13 cellular contexts compared by ENCODE assay signal in genomic region chr6:104958720-104959452, GRCh38. TPM values are rescaled to one million over a fixed set of nuclear protein-coding genes. Genes with fewer than 3 reads are reported as not detected.
DNase-seq lines count a peak whose midpoint lies in the region; ATAC-seq and TF ChIP-seq lines count a peak whose summit lies in the region.
"Had no signal": no experiment of that assay in that cellular context is flagged by ENCODE, and none has a peak within 500 bp of the region (broad histone marks: within the 10 kb centered on the region; RNA-seq: fewer than 3 reads in every experiment).

No MANE protein-coding gene starts in this region.

- peaks cover 33% of the 10 kb centered on the region for H3K36me3 ChIP-seq in HUES64 (ENCODE audit: insufficient read depth, low read length)
- H3K36me3 ChIP-seq in iPS-18a (ENCODE audit: control insufficient read depth, low read depth, low read length): peaks cover 10% of the 10 kb centered on the region
- H3K36me3 ChIP-seq in transverse colon: no peaks in the 10 kb centered on the region
- H3K36me3 ChIP-seq: breast epithelium, WERI-Rb-1 had no signal

- DNase-seq in DMS 273 (lab: John Stamatoyannopoulos, UW; ENCODE audit: unreplicated experiment): peak; percentile 57
- peak; percentile 75 for DNase-seq in SKM-1 treated with dmso at 0.1 percent for 144 hours (lab: John Stamatoyannopoulos, UW; ENCODE audit: unreplicated experiment)
- no peak for DNase-seq in transverse colon
- DNase-seq in UCSD-AML1 (lab: John Stamatoyannopoulos, UW; ENCODE audit: unreplicated experiment): no peak
- DNase-seq: activated T-cell treated with anti-CD3 and anti-CD28 coated beads, Interleukin-2, amount 50 U/mL, for 48 hours; WERI-Rb-1 had no signal

- no peak for TF ChIP-seq EP300 in transverse colon (IDR thresholded peaks at IDR 0.05; ENCODE audit: low read depth)

- H3K27ac ChIP-seq in HUES64 (ENCODE audit: low read depth, low read length) (peak overlapping the region; percentile 98), iPS-18a (ENCODE audit: low read length) (peak overlapping the region; percentile 98), transverse colon (no peak overlapping the region)
- H3K27ac ChIP-seq: breast epithelium, WERI-Rb-1 had no signal

- ATAC-seq in HG03442 (IDR thresholded peaks at IDR 0.05; ENCODE audit: unreplicated experiment) (no peak), HG03135 (IDR thresholded peaks at IDR 0.05; ENCODE audit: unreplicated experiment) (no peak)
- ATAC-seq: left lobe of liver had no signal

- H3K27me3 ChIP-seq in HUES64 (ENCODE audit: insufficient read depth, low read length) (no peaks in the 10 kb centered on the region), iPS-18a (ENCODE audit: control insufficient read depth, insufficient read depth, low read length) (no peaks in the 10 kb centered on the region), transverse colon (peaks cover 79% of the 10 kb centered on the region)

- intact Hi-C loops in transverse colon (cut with DNase I; ENCODE audit: low total_unique reads): no loop called here

- H3K9ac ChIP-seq in HUES64 (ENCODE audit: low read depth, low read length) (peak overlapping the region; percentile 99), iPS-18a (ENCODE audit: low read length) (peak overlapping the region; percentile 99)

- in situ Hi-C loops in transverse colon (cut with MboI; ENCODE audit: low pct_ligation_motif_present in 1 of 4, low pct_unique_long_range_greater_than_20kb in 1 of 4, low sequenced_read_pairs in 3 of 4): no loop called here

- TF ChIP-seq POLR2A in transverse colon (IDR thresholded peaks at IDR 0.05): no peak

- H3K4me1 ChIP-seq in HUES64 (ENCODE audit: insufficient read depth, low read length): peaks cover 40% of the 10 kb centered on the region
- H3K4me1 ChIP-seq in iPS-18a (ENCODE audit: control insufficient read depth, low read depth, low read length): peaks cover 21% of the 10 kb centered on the region
- no peaks in the 10 kb centered on the region for H3K4me1 ChIP-seq in transverse colon

- H3K9me3 ChIP-seq in HUES64 (ENCODE audit: insufficient read depth, low read depth, low read length) (no peaks in the 10 kb centered on the region), iPS-18a (ENCODE audit: control insufficient read depth, low read depth, low read length) (no peaks in the 10 kb centered on the region), transverse colon (no peaks in the 10 kb centered on the region)
- H3K9me3 ChIP-seq: breast epithelium had no signal

- WGBS in HUES64: 3% methylated on average over 6 of the region's 8 CpGs
- 19 to 25% methylated on average over 8 of the region's 8 CpGs for WGBS in transverse colon (ENCODE audit: low coverage in 1 of 2), 2 donors

- H3K4me3 ChIP-seq in HUES64 (ENCODE audit: low read length) (peak overlapping the region; percentile 96), iPS-18a (ENCODE audit: low read length) (peak overlapping the region; percentile 96), transverse colon (no peak overlapping the region)
- H3K4me3 ChIP-seq: breast epithelium had no signal

- TF ChIP-seq CTCF in transverse colon (IDR thresholded peaks at IDR 0.05): no peak

RNA-seq across cellular contexts. Expression of gene LIN28B, which starts 2.0 kb away (rescaled TPM):
- polyA plus RNA-seq in HUES64 (2013, experiment 1 of 2): 59.7 TPM
- 60.8 TPM for polyA plus RNA-seq in HUES64 (2013, experiment 2 of 2)
- not detected for total RNA-seq in transverse colon
- total RNA-seq: breast epithelium, osteoblast had no signal

Comparison
In these comparisons a context has a peak if more than half of its experiments do, and no peak if none do; other contexts are left out.
1. DNase-seq: peak in DMS 273 (single experiment) and SKM-1 treated with dmso at 0.1 percent for 144 hours (single experiment); none in transverse colon (single experiment) and UCSD-AML1 (single experiment).
2. H3K27ac ChIP-seq: peak in HUES64 (single experiment) and iPS-18a (single experiment); none in transverse colon (0 of 4).
3. H3K4me3 ChIP-seq: peak in HUES64 (single experiment) and iPS-18a (single experiment); none in transverse colon (0 of 4).